1 cellular context compared by ENCODE assay signal in genomic region chr20:50292324-50293243, GRCh38.
TF ChIP-seq lines count a peak whose summit lies in the region.

No MANE protein-coding gene starts in this region.

TF ChIP-seq in HepG2, 621 proteins besides CTCF, POLR2A, EP300 and RAD21 (continued from another document and continues in another):
- TF ChIP-seq GFI1 (CRISPR knock-in tag; IDR thresholded peaks at IDR 0.05; ENCODE audit: borderline replicate concordance) (peak; percentile 96), FOXO1 (CRISPR knock-in tag; IDR thresholded peaks at IDR 0.05) (peak; percentile 100), ZNF782 (CRISPR knock-in tag; IDR thresholded peaks at IDR 0.05; ENCODE audit: borderline replicate concordance) (peak; percentile 99), SMAD1 (CRISPR knock-in tag; IDR thresholded peaks at IDR 0.05; ENCODE audit: borderline replicate concordance, low read depth) (peak; percentile 71; the same call in 1 of the 2 replicates), KLF13 (CRISPR knock-in tag; IDR thresholded peaks at IDR 0.05) (peak; percentile 85; the same call in 1 of the 2 replicates), PAWR (CRISPR knock-in tag; IDR thresholded peaks at IDR 0.05; ENCODE audit: borderline replicate concordance) (peak; percentile 97; the same call in 1 of the 2 replicates), NR2F1 (CRISPR knock-in tag; IDR thresholded peaks at IDR 0.05) (peak; percentile 90 to 95), AFF4 (CRISPR knock-in tag; IDR thresholded peaks at IDR 0.05) (no peak), ZNF615 (CRISPR knock-in tag; IDR thresholded peaks at IDR 0.05; ENCODE audit: borderline replicate concordance) (peak; percentile 99), ZNF512 (CRISPR knock-in tag; IDR thresholded peaks at IDR 0.05) (peak; percentile 66; the same call in 1 of the 2 replicates), CCDC6 (CRISPR knock-in tag; IDR thresholded peaks at IDR 0.05) (peak; percentile 94), ETV5 (CRISPR knock-in tag; IDR thresholded peaks at IDR 0.05; ENCODE audit: borderline replicate concordance) (peak; percentile 95), SIX4 (CRISPR knock-in tag; IDR thresholded peaks at IDR 0.05) (peak; percentile 92), E2F2 (CRISPR knock-in tag; IDR thresholded peaks at IDR 0.05; ENCODE audit: borderline replicate concordance) (peak; percentile 93; the same call in 1 of the 2 replicates), NFKB2 (CRISPR knock-in tag; IDR thresholded peaks at IDR 0.05; ENCODE audit: borderline replicate concordance) (peak; percentile 88), POLR2G (IDR thresholded peaks at IDR 0.05; ENCODE audit: low read depth, low read length) (peak; percentile 79), SKI (IDR thresholded peaks at IDR 0.05; ENCODE audit: partially characterized antibody) (peak; percentile 69), ZNF33A (CRISPR knock-in tag; IDR thresholded peaks at IDR 0.05; ENCODE audit: borderline replicate concordance) (peak; percentile 99), KMT2B (CRISPR knock-in tag; IDR thresholded peaks at IDR 0.05) (peak; percentile 84), TARDBP (CRISPR knock-in tag; IDR thresholded peaks at IDR 0.05) (peak; percentile 98), HNF1B (CRISPR knock-in tag; IDR thresholded peaks at IDR 0.05) (peak; percentile 90), MBNL3 (CRISPR knock-in tag; conservative IDR thresholded peaks at IDR 0.05) (no peak), HMGXB3 (CRISPR knock-in tag; IDR thresholded peaks at IDR 0.05; ENCODE audit: borderline replicate concordance) (peak; percentile 95), RFXANK (CRISPR knock-in tag; IDR thresholded peaks at IDR 0.05) (peak; percentile 88; the same call in 1 of the 2 replicates), ZBTB10 (CRISPR knock-in tag; IDR thresholded peaks at IDR 0.05; ENCODE audit: borderline replicate concordance) (peak; percentile 100), TEF (CRISPR knock-in tag; IDR thresholded peaks at IDR 0.05) (peak; percentile 75; the same call in 1 of the 2 replicates), ZNF552 (CRISPR knock-in tag; IDR thresholded peaks at IDR 0.05; ENCODE audit: borderline replicate concordance) (peak; percentile 94; the same call in 1 of the 2 replicates), ZNF432 (CRISPR knock-in tag; IDR thresholded peaks at IDR 0.05; ENCODE audit: borderline replicate concordance) (no peak), ZNF790 (CRISPR knock-in tag; IDR thresholded peaks at IDR 0.05; ENCODE audit: borderline replicate concordance) (no peak), HCFC1 (IDR thresholded peaks at IDR 0.05; ENCODE audit: low read depth, low read length) (no peak; the same call in 1 of the 2 replicates), ZEB1 (IDR thresholded peaks at IDR 0.05; ENCODE audit: insufficient replicate concordance, low read depth) (peak; percentile 82), ZSCAN31 (CRISPR knock-in tag; IDR thresholded peaks at IDR 0.05; ENCODE audit: low read depth) (peak; percentile 100), SCMH1 (CRISPR knock-in tag; IDR thresholded peaks at IDR 0.05; ENCODE audit: borderline replicate concordance) (no peak), ATF7 (IDR thresholded peaks at IDR 0.05) (no peak), ATF7 (CRISPR knock-in tag; IDR thresholded peaks at IDR 0.05) (peak; percentile 94), RFXAP (CRISPR knock-in tag; IDR thresholded peaks at IDR 0.05; ENCODE audit: borderline replicate concordance) (peak; percentile 98), DMAP1 (CRISPR knock-in tag; IDR thresholded peaks at IDR 0.05) (peak; percentile 94), NFRKB (IDR thresholded peaks at IDR 0.05) (no peak), ZBTB25 (CRISPR knock-in tag; IDR thresholded peaks at IDR 0.05) (peak; percentile 99), RXRB (CRISPR knock-in tag; IDR thresholded peaks at IDR 0.05; ENCODE audit: borderline replicate concordance) (peak; percentile 99), PBX3 (CRISPR knock-in tag; IDR thresholded peaks at IDR 0.05; ENCODE audit: borderline replicate concordance) (no peak), U2AF2 (IDR thresholded peaks at IDR 0.05; ENCODE audit: low read depth, low read length) (no peak), ATAD3A (CRISPR knock-in tag; IDR thresholded peaks at IDR 0.05) (no peak), RARA (CRISPR knock-in tag; IDR thresholded peaks at IDR 0.05) (peak; percentile 98), ZBTB1 (CRISPR knock-in tag; IDR thresholded peaks at IDR 0.05; ENCODE audit: borderline replicate concordance) (no peak), TCF12 (IDR thresholded peaks at IDR 0.05) (no peak), TCF12 (CRISPR knock-in tag; IDR thresholded peaks at IDR 0.05) (peak; percentile 94), MIER2 (CRISPR knock-in tag; IDR thresholded peaks at IDR 0.05) (peak; percentile 75), ZNF629 (CRISPR knock-in tag; conservative IDR thresholded peaks at IDR 0.05) (peak; percentile 99)
